Comparison of ENCODE assay signal across 28 cellular contexts in genomic region chr7:49386792-49387191, GRCh38.
"Had no signal": no experiment of that assay in that cellular context is flagged by ENCODE, and none has a peak within 500 bp of the region (broad histone marks: within the 10 kb centered on the region; RNA-seq: fewer than 3 reads in every experiment).

No MANE protein-coding gene starts in this region.

- H3K27ac ChIP-seq: neural progenitor cell, ovary, parathyroid adenoma, psoas muscle, skin epidermis, spleen, suprapubic skin, testis, tibial artery, transverse colon, upper lobe of right lung, uterus had no signal

- H3K36me3 ChIP-seq: neural progenitor cell, ovary, spleen, suprapubic skin, tibial artery, transverse colon, upper lobe of right lung, uterus had no signal

- H3K9ac ChIP-seq: neural progenitor cell, parathyroid adenoma had no signal

- ATAC-seq: natural killer cell; psoas muscle; right cardiac atrium; sciatic nerve; stimulated activated memory B cell treated with anti-CD40 and anti-IgM and Interleukin-4, amounts not matched to agents 10 μg/mL and 1 μg/mL and 100 μg/mL, for 72 hours; stimulated activated naive CD8-positive, alpha-beta T cell treated with anti-CD3 and anti-CD28 coated beads, Interleukin-15, amount 100 ng/mL, for 72 hours; stimulated activated naive CD8-positive, alpha-beta T cell treated with anti-CD3 and anti-CD28 coated beads, Interleukin-15, Interleukin-2, amounts not matched to agents 100 U/mL and 50 U/mL, for 24 hours; upper lobe of right lung had no signal

- H3K4me3 ChIP-seq: neural progenitor cell, ovary, psoas muscle, skin epidermis, smooth muscle cell, spleen, suprapubic skin, testis, tibial artery, transverse colon, upper lobe of right lung, uterus had no signal

- H3K27me3 ChIP-seq: neural progenitor cell, ovary, spleen, suprapubic skin, testis, tibial artery, transverse colon, upper lobe of right lung, uterus had no signal

- H2AFZ ChIP-seq: neural progenitor cell, parathyroid adenoma had no signal

- H3K9me3 ChIP-seq: ovary, psoas muscle, suprapubic skin, testis, tibial artery, transverse colon, upper lobe of right lung, uterus had no signal

- DNase-seq: natural killer cell; occipital lobe; ovary; posterior cingulate gyrus; psoas muscle; right cardiac atrium; spleen; stimulated activated CD4-positive, alpha-beta T cell treated with anti-CD3 and anti-CD28 coated beads, Interleukin-12 subunit alpha, Interleukin-12 subunit beta, amount 100 ng/mL, for 4 hours; stimulated activated CD4-positive, alpha-beta T cell treated with anti-CD3 and anti-CD28 coated beads, Interleukin-1b, Interleukin-23, amount 100 ng/mL, for 48 hours; stimulated activated CD4-positive, alpha-beta T cell treated with anti-CD3 and anti-CD28 coated beads, Interleukin-4, amount 100 ng/mL, for 1 hour; stimulated activated CD4-positive, alpha-beta T cell treated with anti-CD3 and anti-CD28 coated beads, Interleukin-4, amount 100 ng/mL, for 4 hours; stimulated activated CD8-positive, alpha-beta memory T cell treated with anti-CD3 and anti-CD28 coated beads, Interleukin-4, amount 100 ng/mL, for 48 hours; stimulated activated naive CD4-positive, alpha-beta T cell; stimulated activated naive CD8-positive, alpha-beta T cell treated with anti-CD3 and anti-CD28 coated beads, Interleukin-15, amount 100 ng/mL, for 72 hours; stimulated activated naive CD8-positive, alpha-beta T cell treated with anti-CD3 and anti-CD28 coated beads, Interleukin-15, Interleukin-2, amounts not matched to agents 100 U/mL and 50 U/mL, for 24 hours; substantia nigra; testis; tibial artery; transverse colon; upper lobe of right lung; uterus had no signal

- H3K4me2 ChIP-seq: neural progenitor cell, smooth muscle cell had no signal

- H3K79me2 ChIP-seq: parathyroid adenoma had no signal

- H3K4me1 ChIP-seq: neural progenitor cell, parathyroid adenoma, psoas muscle, spleen, suprapubic skin, testis, tibial artery, transverse colon, upper lobe of right lung, uterus had no signal
